In genomic region chr19:52670046-52670445, GRCh38 we compare ENCODE assay signal across 24 cellular contexts. TPM values are rescaled to one million over a fixed set of nuclear protein-coding genes. Genes with fewer than 3 reads are reported as not detected.
DNase-seq lines count a peak whose midpoint lies in the region; FAIRE-seq and TF ChIP-seq lines count a peak whose summit lies in the region.
"Had no signal": no experiment of that assay in that cellular context is flagged by ENCODE, and none has a peak within 500 bp of the region (broad histone marks: within the 10 kb centered on the region; RNA-seq: fewer than 3 reads in every experiment).

No MANE protein-coding gene starts in this region.

- no peak overlapping the region for H4K8ac ChIP-seq in mesendoderm (ENCODE audit: low read depth, low read length)

- no peak overlapping the region for H4K5ac ChIP-seq in mesendoderm (ENCODE audit: low read length)

- H3K4ac ChIP-seq in mesendoderm (ENCODE audit: low read depth, low read length) = no peak overlapping the region

- H3K79me1 ChIP-seq in mesendoderm (ENCODE audit: low read length) = peaks cover 6% of the 10 kb centered on the region

- H3K4me2 ChIP-seq in mesendoderm (ENCODE audit: low read length) = no peak overlapping the region

- H3K79me2 ChIP-seq in mesendoderm (ENCODE audit: control insufficient read depth, insufficient read depth, low read length) = no peaks in the 10 kb centered on the region

- in situ Hi-C loops in Caki2 (cut with HindIII; ENCODE audit: low pct_unique_long_range_greater_than_20kb, low sequenced_read_pairs) = no loop called here

- no peak overlapping the region for H2BK5ac ChIP-seq in mesendoderm (ENCODE audit: low read length)

- H3K56ac ChIP-seq in mesendoderm (ENCODE audit: low read length) = no peak overlapping the region

- H2BK120ac ChIP-seq in mesendoderm (ENCODE audit: low read depth, low read length) = no peak overlapping the region

- H3K27me3 ChIP-seq in bronchial epithelial cell (ENCODE audit: control insufficient read depth, insufficient read depth, low read length) = no peaks in the 10 kb centered on the region
- no peaks in the 10 kb centered on the region for H3K27me3 ChIP-seq in mesendoderm (ENCODE audit: insufficient read depth, low read length, poor library complexity)
- H3K27me3 ChIP-seq: esophagus squamous epithelium, tibial nerve had no signal

- no peak overlapping the region for H3K27ac ChIP-seq in mesendoderm (ENCODE audit: low read depth, low read length)
- H3K27ac ChIP-seq: HL-60, tibial nerve had no signal

- WGBS in mesendoderm (ENCODE audit: extremely low coverage, insufficient coverage, low lambda C conversion rate) = no CpG with 5 or more reads among the region's 4 CpGs

- H2BK15ac ChIP-seq in mesendoderm (replicated peaks; ENCODE audit: low read depth) = no peak overlapping the region

- H3K23ac ChIP-seq in mesendoderm (ENCODE audit: low read length) = no peak overlapping the region

- H3K9ac ChIP-seq in mesendoderm (ENCODE audit: low read length) = no peak overlapping the region

- FAIRE-seq in bronchial epithelial cell (lab: Jason Lieb, UNC) (peak; percentile 92), RCC 7860 (lab: Jason Lieb, UNC) (no peak)

- DNase-seq in Caki2 (ENCODE audit: low read depth) (peak; percentile 54), HT-29 (ENCODE audit: low spot score) (peak; percentile 49), bronchial epithelial cell (ENCODE audit: low read depth) (peak; percentile 92), mesendoderm (peak; percentile 37), RCC 7860 (ENCODE audit: low spot score) (no peak), GF-D8 (lab: John Stamatoyannopoulos, UW) (no peak), DMS 273 treated with DMSO at 0.1 percent for 48 hours (lab: John Stamatoyannopoulos, UW) (no peak)
- no peak for DNase-seq in stimulated activated naive CD4-positive, alpha-beta T cell treated with Interleukin-2 at 50 U/mL for 16 hours (lab: John Stamatoyannopoulos, UW)
- DNase-seq: activated gamma-delta T cell; activated T-cell treated with anti-CD3 and anti-CD28 coated beads for 4 hours; CD4-positive, alpha-beta T cell; DMS79 treated with DMSO at 0.1 percent for 48 hours; esophagus squamous epithelium; IMR-90; left colon; NCI-H146; NCI-H2171; NCI-H526 treated with DMSO at 0.1 percent for 48 hours; posterior cingulate gyrus; SHP77; stimulated activated CD4-positive, alpha-beta T cell treated with anti-CD3 and anti-CD28 coated beads, Interleukin-1b, Interleukin-23, amount 100 ng/mL, for 48 hours; stimulated activated naive CD8-positive, alpha-beta T cell treated with anti-CD3 and anti-CD28 coated beads, Interleukin-15, Interleukin-2, amounts not matched to agents 100 U/mL and 50 U/mL, for 24 hours had no signal

- TF ChIP-seq CTCF in bronchial epithelial cell (IDR thresholded peaks at IDR 0.05; ENCODE audit: insufficient read depth, low read length, severe bottlenecking) = no peak

- no peak overlapping the region for H3K18ac ChIP-seq in mesendoderm (ENCODE audit: low read length)

- H3K4me1 ChIP-seq in mesendoderm (ENCODE audit: control insufficient read depth, low read depth, low read length) = no peaks in the 10 kb centered on the region
- H3K4me1 ChIP-seq: tibial nerve had no signal

- H3K36me3 ChIP-seq in bronchial epithelial cell (ENCODE audit: control insufficient read depth, insufficient read depth, low read length) = no peaks in the 10 kb centered on the region
- no peaks in the 10 kb centered on the region for H3K36me3 ChIP-seq in mesendoderm (ENCODE audit: control insufficient read depth, insufficient read depth, low read length)

- H3K4me3 ChIP-seq in bronchial epithelial cell (ENCODE audit: low read depth, low read length) = no peak overlapping the region
- no peak overlapping the region for H3K4me3 ChIP-seq in mesendoderm (ENCODE audit: low read length)
- H3K4me3 ChIP-seq: esophagus squamous epithelium, tibial nerve had no signal

- H2AK5ac ChIP-seq in mesendoderm (ENCODE audit: low read length) = no peak overlapping the region

RNA-seq across cellular contexts. Expression of gene ZNF83, which starts 31.9 kb away (rescaled TPM):
- 11.9 and 19.2 TPM in 2 replicates for total RNA-seq in Caki2 (2014; rRNA removed; shearing (Covaris generic); ENCODE audit: low replicate concordance)
- total RNA-seq in HT-29 (2014; rRNA removed; shearing (Covaris generic)) = 5.7 and 6.4 TPM in 2 replicates
- 132 and 163 TPM in 2 replicates for total RNA-seq in bronchial epithelial cell
- 14.9 TPM for polyA plus RNA-seq in mesendoderm (2013, experiment 1 of 2)
- 14.0 TPM for polyA plus RNA-seq in mesendoderm (2013, experiment 2 of 2)

Comparison
In these comparisons a context has a peak if more than half of its experiments do, and no peak if none do; other contexts are left out.
1. DNase-seq: peak in Caki2 (single experiment), HT-29 (single experiment), bronchial epithelial cell (single experiment) and mesendoderm (single experiment); none in RCC 7860 (single experiment), stimulated activated naive CD4-positive, alpha-beta T cell treated with Interleukin-2 at 50 U/mL for 16 hours (single experiment), GF-D8 (single experiment) and DMS 273 treated with DMSO at 0.1 percent for 48 hours (single experiment).